ENCODE assay signal across 1 cellular context in the genomic region with DNA sequence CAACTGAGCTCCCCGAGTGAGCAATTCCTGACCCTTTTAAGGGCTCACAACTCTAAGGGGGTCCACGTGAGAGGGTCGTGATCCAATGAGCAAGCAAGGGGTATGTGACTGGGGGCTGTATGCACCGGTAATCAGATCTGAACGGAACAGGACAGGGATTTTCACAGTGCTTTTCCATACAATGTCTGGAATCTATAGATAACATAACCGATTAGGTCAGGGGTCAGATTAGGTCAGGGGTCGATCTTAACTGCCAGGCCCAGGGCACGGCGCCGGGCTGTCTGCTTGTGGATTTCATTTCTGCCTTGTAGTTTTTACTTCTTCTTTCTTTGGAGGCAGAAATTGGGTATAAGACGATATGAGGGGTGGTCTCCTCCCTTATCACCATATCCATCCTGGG.
TF ChIP-seq lines count a peak whose summit lies in the region.

No MANE protein-coding gene starts in this region.

TF ChIP-seq in HepG2, 621 proteins besides CTCF, POLR2A, EP300 and RAD21:
- peak in 1 of 2 experiments; percentile 45; a peak in 1 of 4 replicates for TF ChIP-seq NR2F1 (CRISPR knock-in tag; IDR thresholded peaks at IDR 0.05)
- TF ChIP-seq ZSCAN31 (CRISPR knock-in tag; IDR thresholded peaks at IDR 0.05; ENCODE audit: low read depth): 0 out of 2 replicates have a peak, but pooled peaks have one; percentile 25
- no peak for TF ChIP-seq ZNF792 (CRISPR knock-in tag; IDR thresholded peaks at IDR 0.05)
- TF ChIP-seq, protein P1, sequence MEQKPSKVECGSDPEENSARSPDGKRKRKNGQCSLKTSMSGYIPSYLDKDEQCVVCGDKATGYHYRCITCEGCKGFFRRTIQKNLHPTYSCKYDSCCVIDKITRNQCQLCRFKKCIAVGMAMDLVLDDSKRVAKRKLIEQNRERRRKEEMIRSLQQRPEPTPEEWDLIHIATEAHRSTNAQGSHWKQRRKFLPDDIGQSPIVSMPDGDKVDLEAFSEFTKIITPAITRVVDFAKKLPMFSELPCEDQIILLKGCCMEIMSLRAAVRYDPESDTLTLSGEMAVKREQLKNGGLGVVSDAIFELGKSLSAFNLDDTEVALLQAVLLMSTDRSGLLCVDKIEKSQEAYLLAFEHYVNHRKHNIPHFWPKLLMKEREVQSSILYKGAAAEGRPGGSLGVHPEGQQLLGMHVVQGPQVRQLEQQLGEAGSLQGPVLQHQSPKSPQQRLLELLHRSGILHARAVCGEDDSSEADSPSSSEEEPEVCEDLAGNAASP (CRISPR knock-in tag; IDR thresholded peaks at IDR 0.05; ENCODE audit: borderline replicate concordance): peak; percentile 15; the same call in 1 of the 2 replicates
- 0 out of 2 replicates have a peak, but pooled peaks have one; percentile 47 for TF ChIP-seq NR2C2 (CRISPR knock-in tag; IDR thresholded peaks at IDR 0.05; ENCODE audit: borderline replicate concordance)
- no peak for TF ChIP-seq SIX1 (CRISPR knock-in tag; IDR thresholded peaks at IDR 0.05; ENCODE audit: borderline replicate concordance)
- 0 out of 2 replicates have a peak, but pooled peaks have one; percentile 5 for TF ChIP-seq SALL1 (CRISPR knock-in tag; IDR thresholded peaks at IDR 0.05)
- TF ChIP-seq NR2F6 (IDR thresholded peaks at IDR 0.05): peak; percentile 66; the same call in 1 of the 2 replicates
- no peak for TF ChIP-seq NR2F6 (CRISPR knock-in tag; IDR thresholded peaks at IDR 0.05)
